ENCODE assay signal across 9 cellular contexts in genomic region chr7:90173127-90173844, GRCh38. TPM values are rescaled to one million over a fixed set of nuclear protein-coding genes. Genes with fewer than 3 reads are reported as not detected.
DNase-seq lines count a peak whose midpoint lies in the region; ATAC-seq, FAIRE-seq and TF ChIP-seq lines count a peak whose summit lies in the region.
"Had no signal": no experiment of that assay in that cellular context is flagged by ENCODE, and none has a peak within 500 bp of the region (broad histone marks: within the 10 kb centered on the region; RNA-seq: fewer than 3 reads in every experiment).

No MANE protein-coding gene starts in this region.

- H3K36me3 ChIP-seq in KMS-11 (ENCODE audit: insufficient read depth) (no peaks in the 10 kb centered on the region), liver (ENCODE audit: control insufficient read depth in 4 of 4, insufficient read depth in 3 of 4, low read depth in 1 of 4, low read length in 3 of 4) (no peaks in the 10 kb centered on the region), esophagus muscularis mucosa (no peaks in the 10 kb centered on the region), kidney (ENCODE audit: control insufficient read depth in 1 of 2, insufficient read depth in 2 of 2, low read length in 2 of 2) (no peaks in the 10 kb centered on the region)
- H3K36me3 ChIP-seq: ovary had no signal

- TF ChIP-seq CTCF in KMS-11 (conservative IDR thresholded peaks at IDR 0.05; ENCODE audit: low read depth, low read length), result no peak
- TF ChIP-seq CTCF in liver (IDR thresholded peaks at IDR 0.05; ENCODE audit: low read depth, low read length, missing input control), result no peak
- no peak for TF ChIP-seq CTCF in esophagus muscularis mucosa (IDR thresholded peaks at IDR 0.05)
- TF ChIP-seq CTCF in kidney (IDR thresholded peaks at IDR 0.05; ENCODE audit: borderline replicate concordance, extremely low read depth, insufficient read depth), result no peak

- TF ChIP-seq POLR2A in esophagus muscularis mucosa (IDR thresholded peaks at IDR 0.05; ENCODE audit: low read depth), result no peak

- no peaks in the 10 kb centered on the region for H3K79me2 ChIP-seq in KMS-11 (ENCODE audit: insufficient read depth, low read depth)

- intact Hi-C loops in esophagus muscularis mucosa (cut with DNase I) (no loop called here), kidney (cut with DNase I) (no loop called here)

- no peak for TF ChIP-seq EP300 in esophagus muscularis mucosa (IDR thresholded peaks at IDR 0.05)

- ATAC-seq in GM18870 (IDR thresholded peaks at IDR 0.05; ENCODE audit: unreplicated experiment) (peak; percentile 98), HG02571 (IDR thresholded peaks at IDR 0.05; ENCODE audit: unreplicated experiment) (peak; percentile 89)

- peak; percentile 35 to 39 for TF ChIP-seq RAD21 in liver (IDR thresholded peaks at IDR 0.05)

- no peak for FAIRE-seq in kidney (lab: Jason Lieb, UNC)

- H2AFZ ChIP-seq in KMS-11 (ENCODE audit: low read depth), result no peak overlapping the region

- no peak overlapping the region for H3K4me3 ChIP-seq in KMS-11 (IDR thresholded peaks at IDR 0.05; ENCODE audit: insufficient read depth, low read depth, low read length)
- peak overlapping the region in 2 of 3 donors; percentile 3 to 49 for H3K4me3 ChIP-seq in liver (ENCODE audit: low read depth in 1 of 3, low read length in 3 of 3)
- no peak overlapping the region for H3K4me3 ChIP-seq in esophagus muscularis mucosa
- no peak overlapping the region for H3K4me3 ChIP-seq in kidney (ENCODE audit: low read length in 2 of 2)
- H3K4me3 ChIP-seq: ovary had no signal

- H3K9me3 ChIP-seq in liver (ENCODE audit: control insufficient read depth in 4 of 4, low read length in 3 of 4) (no peaks in the 10 kb centered on the region), esophagus muscularis mucosa (no peaks in the 10 kb centered on the region), kidney (ENCODE audit: control insufficient read depth in 1 of 2, low read length in 2 of 2) (no peaks in the 10 kb centered on the region)
- H3K9me3 ChIP-seq: ovary had no signal

- H3K4me2 ChIP-seq in KMS-11, result peak overlapping the region; percentile 64

- H3K27ac ChIP-seq in KMS-11 (peak overlapping the region; percentile 1; the same call in 1 of the 2 replicates), liver (ENCODE audit: low read depth in 1 of 2, low read length in 2 of 2) (peak overlapping the region; percentile 54 to 71), esophagus muscularis mucosa (replicated peaks in 1 of 4) (no peak overlapping the region), kidney (ENCODE audit: low read depth in 2 of 2, low read length in 2 of 2) (no peak overlapping the region)
- H3K27ac ChIP-seq: ovary had no signal

- 57% methylated on average over 4 of the region's 4 CpGs for WGBS in liver
- 90% methylated on average over 4 of the region's 4 CpGs for WGBS in esophagus muscularis mucosa

- H3K4me1 ChIP-seq in KMS-11 (ENCODE audit: low read depth, poor library complexity, severe bottlenecking), result peaks cover 41% of the 10 kb centered on the region
- peaks cover 2 to 20% (median 8%) of the 10 kb centered on the region in 4 donors for H3K4me1 ChIP-seq in liver (ENCODE audit: control insufficient read depth in 4 of 4, insufficient read depth in 4 of 4, low read length in 3 of 4)
- no peaks in the 10 kb centered on the region for H3K4me1 ChIP-seq in esophagus muscularis mucosa
- H3K4me1 ChIP-seq in kidney (ENCODE audit: control insufficient read depth in 1 of 2, insufficient read depth in 1 of 2, low read depth in 1 of 2, low read length in 2 of 2), result no peaks in the 10 kb centered on the region

- no peaks in the 10 kb centered on the region for H4K20me1 ChIP-seq in KMS-11 (ENCODE audit: insufficient read depth)

- DNase-seq in esophagus muscularis mucosa (ENCODE audit: extremely low spot score) (no peak), NCI-H69 (lab: John Stamatoyannopoulos, UW) (no peak), kidney (no peak)
- no peak for DNase-seq in effector CD8-positive, alpha-beta T cell (lab: John Stamatoyannopoulos, UW)
- DNase-seq: ovary had no signal

- H3K27me3 ChIP-seq in KMS-11 (ENCODE audit: insufficient read depth, low read depth), result no peaks in the 10 kb centered on the region
- H3K27me3 ChIP-seq in liver (ENCODE audit: control insufficient read depth in 4 of 4, insufficient read depth in 4 of 4, low read length in 3 of 4), result no peaks in the 10 kb centered on the region
- no peaks in the 10 kb centered on the region for H3K27me3 ChIP-seq in esophagus muscularis mucosa
- H3K27me3 ChIP-seq: ovary had no signal

- H3K9ac ChIP-seq in KMS-11 (no peak overlapping the region), liver (ENCODE audit: low read depth in 1 of 2, low read length in 2 of 2) (peak overlapping the region; percentile 8 to 71), kidney (ENCODE audit: low read length in 2 of 2) (no peak overlapping the region)

TF ChIP-seq in liver, 16 proteins besides CTCF, POLR2A, EP300 and RAD21:
- TF ChIP-seq NR2F2 (IDR thresholded peaks at IDR 0.05) (no peak), MAX (IDR thresholded peaks at IDR 0.05) (no peak), EGR1 (IDR thresholded peaks at IDR 0.05; ENCODE audit: low read depth in 2 of 2) (peak in 1 of 2 donors; percentile 74), FOXA1 (IDR thresholded peaks at IDR 0.05) (peak; percentile 65), JUND (IDR thresholded peaks at IDR 0.05) (peak; percentile 89 to 98), HNF4A (conservative IDR thresholded peaks at IDR 0.05) (peak; percentile 74 to 80), REST (IDR thresholded peaks at IDR 0.05) (peak; percentile 71), FOXA2 (IDR thresholded peaks at IDR 0.05) (peak; percentile 65), ZBTB33 (IDR thresholded peaks at IDR 0.05) (peak; percentile 10), TAF1 (conservative IDR thresholded peaks at IDR 0.05) (peak; percentile 73), RXRA (IDR thresholded peaks at IDR 0.05) (peak; percentile 73 to 78), HNF4G (IDR thresholded peaks at IDR 0.05) (no peak), GABPA (IDR thresholded peaks at IDR 0.05 in 1 of 2, conservative IDR thresholded peaks at IDR 0.05 in 1 of 2) (no peak), YY1 (IDR thresholded peaks at IDR 0.05) (peak; percentile 68), SP1 (IDR thresholded peaks at IDR 0.05) (peak; percentile 93), ATF3 (IDR thresholded peaks at IDR 0.05) (peak; percentile 81)
TF ChIP-seq in liver: peak in this region for 12.

RNA-seq across cellular contexts. Expression of gene STEAP1, which starts 19.0 kb away (rescaled TPM):
- total RNA-seq in liver, result 10 to 100 TPM; 28.5 to 37.1 TPM
- polyA plus RNA-seq in liver, result 10 to 100 TPM; 20.0 to 30.8 TPM
- 10 to 100 TPM in 1 of 4 donors, 1 to 10 TPM in 3; 2.9 to 14.6 (median 8.8) TPM for total RNA-seq in esophagus muscularis mucosa
- total RNA-seq in kidney, result 4.4 TPM
- polyA plus RNA-seq in kidney (ENCODE audit: insufficient read depth, low read depth, low replicate concordance), result 6.3 TPM

RNA-seq across cellular contexts. Expression of gene STEAP2, which starts 38.3 kb away (rescaled TPM):
- 10 to 100 TPM in 1 of 2 donors, 1 to 10 TPM in 1; 8.0 to 25.9 TPM for total RNA-seq in liver
- polyA plus RNA-seq in liver, result 1 to 10 TPM; 1.2 to 2.3 TPM
- total RNA-seq in esophagus muscularis mucosa, result 10 to 100 TPM; 16.1 to 22.5 (median 19.3) TPM
- 15.8 TPM for total RNA-seq in kidney
- polyA plus RNA-seq in kidney (ENCODE audit: insufficient read depth, low read depth, low replicate concordance), result 8.9 TPM

Comparison
In these comparisons a context has a peak if more than half of its experiments do, and no peak if none do; other contexts are left out.
1. H3K27ac ChIP-seq: peak in KMS-11 (single experiment) and liver (2 of 2); none in esophagus muscularis mucosa (0 of 4) and kidney (0 of 2).
2. H3K4me3 ChIP-seq: peak in liver (2 of 3); none in KMS-11 (single experiment), esophagus muscularis mucosa (0 of 4) and kidney (0 of 2).
3. H3K9ac ChIP-seq: peak in liver (2 of 2); none in KMS-11 (single experiment) and kidney (0 of 2).